16 cellular contexts compared by ENCODE assay signal in the genomic region with DNA sequence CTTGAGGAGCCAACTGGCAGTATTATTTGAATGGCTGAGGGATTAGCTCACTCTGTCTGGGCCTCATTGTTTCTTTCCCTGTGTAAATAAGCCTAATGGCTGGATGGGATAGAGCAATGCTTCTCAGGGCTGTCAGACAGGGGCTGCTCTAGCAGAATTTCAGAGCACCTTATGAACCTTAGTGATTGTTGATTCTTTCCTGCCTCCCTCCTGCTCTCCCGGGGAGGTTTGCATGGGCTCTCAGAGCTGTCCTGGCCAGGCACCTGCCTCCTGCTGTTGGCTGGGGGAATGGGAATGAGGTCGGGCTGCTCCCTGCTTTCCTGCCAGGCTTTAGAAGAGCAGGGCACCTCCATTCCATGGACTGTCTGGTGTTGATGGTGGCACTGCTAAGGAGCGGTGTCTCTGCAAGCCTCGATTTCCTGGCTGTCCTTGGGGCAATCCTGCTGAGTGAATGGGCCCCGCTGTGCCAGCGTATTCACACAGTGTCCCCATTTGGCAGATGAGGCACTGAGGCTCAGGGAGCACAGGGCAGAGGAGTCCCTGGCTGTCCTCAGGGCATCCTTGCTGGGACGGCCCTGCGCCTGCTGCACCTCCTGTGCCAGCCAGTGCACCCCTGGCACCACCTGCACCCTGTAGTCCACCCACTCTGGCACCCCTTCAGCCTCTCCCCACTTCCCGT.
DNase-seq lines count a peak whose midpoint lies in the region; ATAC-seq and TF ChIP-seq lines count a peak whose summit lies in the region.
"Had no signal": no experiment of that assay in that cellular context is flagged by ENCODE, and none has a peak within 500 bp of the region (broad histone marks: within the 10 kb centered on the region; RNA-seq: fewer than 3 reads in every experiment).

No MANE protein-coding gene starts in this region.

- no peak overlapping the region for H3K4me3 ChIP-seq in cardiac fibroblast (replicated peaks in 1 of 2; ENCODE audit: low read depth in 2 of 2, low read length in 2 of 2)
- H3K4me3 ChIP-seq in vagina, result no peak overlapping the region
- no peak overlapping the region for H3K4me3 ChIP-seq in stomach
- H3K4me3 ChIP-seq: hepatocyte had no signal

- DNase-seq in cardiac septum (ENCODE audit: low spot score), result peak; percentile 63
- DNase-seq in Right ventricle myocardium superior, result no peak
- peak; percentile 6 to 8 for DNase-seq in cardiac fibroblast (ENCODE audit: low read depth in 2 of 2)
- peak; percentile 15 for DNase-seq in iris pigment epithelial cell (ENCODE audit: low read depth)
- DNase-seq in vagina (ENCODE audit: extremely low spot score in 2 of 2), result peak; percentile 65 to 85
- DNase-seq in stomach, result no peak
- DNase-seq: activated CD4-positive, alpha-beta T cell treated with anti-CD3 and anti-CD28 coated beads for 1 hour; activated T-cell treated with anti-CD3 and anti-CD28 coated beads for 4 hours; Calu3; NCI-H524; small intestine; T-helper 2 cell had no signal

- WGBS in stomach, 5 donors, result 75 to 95% (median 79%) methylated on average over 6 to 9 of the region's 9 CpGs

- TF ChIP-seq POLR2A in vagina (IDR thresholded peaks at IDR 0.05) (no peak), stomach (IDR thresholded peaks at IDR 0.05) (no peak)

- no peaks in the 10 kb centered on the region for H3K9me3 ChIP-seq in vagina
- no peaks in the 10 kb centered on the region for H3K9me3 ChIP-seq in stomach
- H3K9me3 ChIP-seq: neutrophil had no signal

- H3K4me1 ChIP-seq in vagina (peaks cover 18% of the 10 kb centered on the region), stomach (peaks cover 0 to 7% (median 0%) of the 10 kb centered on the region in 4 donors)

- intact Hi-C loops in cardiac septum (cut with DNase I), result no loop called here
- intact Hi-C loops in Right ventricle myocardium superior (cut with DNase I), result no loop called here
- intact Hi-C loops in vagina (cut with DNase I), result no loop called here
- intact Hi-C loops in stomach (cut with DNase I; ENCODE audit: low total_unique reads), result no loop called here

- H3K36me3 ChIP-seq in vagina, result no peaks in the 10 kb centered on the region
- H3K36me3 ChIP-seq in stomach, result no peaks in the 10 kb centered on the region
- H3K36me3 ChIP-seq: neutrophil had no signal

- no peak overlapping the region for H3K27ac ChIP-seq in vagina
- H3K27ac ChIP-seq in stomach, result no peak overlapping the region
- H3K27ac ChIP-seq: hepatocyte, neutrophil had no signal

- TF ChIP-seq EP300 in stomach (IDR thresholded peaks at IDR 0.05), result no peak

- no peak for ATAC-seq in Right ventricle myocardium superior (ENCODE audit: poor library complexity)
- no peak for ATAC-seq in GM21360 (IDR thresholded peaks at IDR 0.05; ENCODE audit: unreplicated experiment)
- no peak for ATAC-seq in HG03439 (IDR thresholded peaks at IDR 0.05; ENCODE audit: unreplicated experiment)

- H3K27me3 ChIP-seq in vagina, result no peaks in the 10 kb centered on the region
- peaks cover 0 to 5% (median 0%) of the 10 kb centered on the region in 3 donors for H3K27me3 ChIP-seq in stomach
- H3K27me3 ChIP-seq: hepatocyte, neutrophil had no signal

- TF ChIP-seq CTCF in cardiac fibroblast (IDR thresholded peaks at IDR 0.05; ENCODE audit: low read depth, low read length), result no peak
- no peak for TF ChIP-seq CTCF in vagina (IDR thresholded peaks at IDR 0.05)
- no peak for TF ChIP-seq CTCF in stomach (IDR thresholded peaks at IDR 0.05)

Comparison
In these comparisons a context has a peak if more than half of its experiments do, and no peak if none do; other contexts are left out.
1. DNase-seq: peak in cardiac septum (single experiment), cardiac fibroblast (2 of 2), iris pigment epithelial cell (single experiment) and vagina (2 of 2); none in Right ventricle myocardium superior (single experiment) and stomach (single experiment).